ENCODE assay signal across 18 cellular contexts in the genomic region with DNA sequence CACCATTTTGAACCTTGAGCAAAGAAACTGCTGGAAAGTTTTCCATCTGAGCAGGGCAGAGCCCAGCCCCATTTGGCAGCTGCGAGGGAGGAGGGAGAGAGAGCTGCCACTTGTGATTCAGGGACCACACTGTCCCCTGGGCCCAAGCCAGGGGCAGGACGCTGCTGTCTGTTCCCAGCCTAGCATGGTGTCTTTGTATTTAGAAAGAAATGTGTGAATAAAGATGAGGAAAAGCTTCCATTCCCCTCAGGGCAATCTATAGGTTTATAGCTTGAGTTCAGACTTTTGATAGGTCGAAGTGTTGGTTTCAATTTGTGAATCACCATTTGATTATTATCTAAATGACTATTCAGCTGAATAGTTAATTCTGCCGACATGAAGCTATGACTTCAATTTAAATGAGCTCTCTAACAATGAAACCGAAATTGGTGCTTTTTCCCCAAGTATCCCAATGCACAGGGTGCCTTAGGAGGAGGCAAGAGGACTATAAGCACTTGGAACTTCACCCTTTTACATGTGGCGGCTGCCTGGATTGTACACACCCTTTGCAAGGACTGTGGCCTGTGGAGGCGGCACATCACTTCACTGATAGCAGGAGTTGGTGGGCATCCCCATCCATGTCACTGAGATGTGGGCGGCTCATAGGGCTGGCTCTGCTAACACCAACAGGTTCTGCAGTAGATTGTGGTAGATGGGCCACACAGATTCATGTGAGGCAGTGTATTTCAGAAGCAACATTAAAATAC.
DNase-seq lines count a peak whose midpoint lies in the region; ATAC-seq and TF ChIP-seq lines count a peak whose summit lies in the region.
"Had no signal": no experiment of that assay in that cellular context is flagged by ENCODE, and none has a peak within 500 bp of the region (broad histone marks: within the 10 kb centered on the region; RNA-seq: fewer than 3 reads in every experiment).

No MANE protein-coding gene starts in this region.

- H3K27me3 Mint-ChIP-seq in activated CD4-positive, alpha-beta T cell treated with anti-CD3 and anti-CD28 coated beads for 36 hours: no peaks in the 10 kb centered on the region
- H3K27me3 Mint-ChIP-seq in activated CD4-positive, alpha-beta T cell treated with anti-CD3 and anti-CD28 coated beads, Interleukin-2, amount 10 ng/mL, durations not matched to agents 24 days and 14 days: no peaks in the 10 kb centered on the region
- H3K27me3 Mint-ChIP-seq: CD4-positive, alpha-beta memory T cell; naive B cell had no signal

- no peaks in the 10 kb centered on the region for H3K79me2 ChIP-seq in mammary epithelial cell (ENCODE audit: insufficient read depth, low read length)

- no peak overlapping the region for H2AFZ ChIP-seq in mammary epithelial cell (ENCODE audit: low read depth, low read length)

- dilution Hi-C loops in mammary epithelial cell (cut with HindIII; ENCODE audit: low sequenced_read_pairs): loop anchor here (5.0 kb wide), 1 partner anchor 56 kb away; no protein-coding TSS in a partner anchor

- H3K4me2 ChIP-seq in mammary epithelial cell (ENCODE audit: insufficient read depth, low read depth, low read length): no peak overlapping the region

- peaks cover 8% of the 10 kb centered on the region for H3K36me3 Mint-ChIP-seq in activated CD4-positive, alpha-beta T cell treated with anti-CD3 and anti-CD28 coated beads for 36 hours (ENCODE audit: low read depth)
- no peaks in the 10 kb centered on the region for H3K36me3 Mint-ChIP-seq in activated CD4-positive, alpha-beta T cell treated with anti-CD3 and anti-CD28 coated beads, Interleukin-2, amount 10 ng/mL, durations not matched to agents 24 days and 14 days (ENCODE audit: low read depth)

- POLR2A ChIA-PET in activated CD4-positive, alpha-beta T cell treated with anti-CD3 and anti-CD28 coated beads for 36 hours (lab: Charles Lee): no interaction called here
- POLR2A ChIA-PET in A673 (lab: Charles Lee; ENCODE audit: low non-redundant PET): interaction anchor here (0.6 kb wide), 1 partner anchor 16 kb away, joined by 3 read pairs; no protein-coding TSS in a partner anchor

- H3K27ac ChIP-seq in A673 (ENCODE audit: low read depth, low read length, poor library complexity, severe bottlenecking): no peak overlapping the region
- H3K27ac ChIP-seq in cingulate gyrus (ENCODE audit: low read depth, low read length): peak overlapping the region; percentile 85
- no peak overlapping the region for H3K27ac ChIP-seq in mammary epithelial cell (ENCODE audit: insufficient read depth, low read depth, low read length)
- H3K27ac ChIP-seq: epithelial cell of prostate, SJSA1 had no signal

- intact Hi-C loops in activated CD4-positive, alpha-beta T cell treated with anti-CD3 and anti-CD28 coated beads for 36 hours (cut with DNase I, micrococcal nuclease): no loop called here
- intact Hi-C loops in activated CD4-positive, alpha-beta T cell treated with anti-CD3 and anti-CD28 coated beads, Interleukin-2, amount 10 ng/mL, durations not matched to agents 24 days and 14 days (cut with micrococcal nuclease): no loop called here
- intact Hi-C loops in A673 (cut with micrococcal nuclease; ENCODE audit: unreplicated experiment) (no loop called here), mammary epithelial cell (cut with micrococcal nuclease) (no loop called here)

- H3K4me3 Mint-ChIP-seq in activated CD4-positive, alpha-beta T cell treated with anti-CD3 and anti-CD28 coated beads for 36 hours: no peak overlapping the region
- H3K4me3 Mint-ChIP-seq in activated CD4-positive, alpha-beta T cell treated with anti-CD3 and anti-CD28 coated beads, Interleukin-2, amount 10 ng/mL, durations not matched to agents 24 days and 14 days: no peak overlapping the region
- H3K4me3 Mint-ChIP-seq: CD4-positive, alpha-beta memory T cell had no signal

- no peaks in the 10 kb centered on the region for H3K27me3 ChIP-seq in A673 (replicated peaks; ENCODE audit: insufficient read depth, low read depth, low read length, poor library complexity)
- H3K27me3 ChIP-seq in mammary epithelial cell (ENCODE audit: insufficient read depth, low read length): no peaks in the 10 kb centered on the region
- H3K27me3 ChIP-seq: SJSA1 had no signal

- H3K4me1 Mint-ChIP-seq in activated CD4-positive, alpha-beta T cell treated with anti-CD3 and anti-CD28 coated beads for 36 hours: peaks cover 42% of the 10 kb centered on the region
- H3K4me1 Mint-ChIP-seq in activated CD4-positive, alpha-beta T cell treated with anti-CD3 and anti-CD28 coated beads, Interleukin-2, amount 10 ng/mL, durations not matched to agents 24 days and 14 days: peaks cover 10% of the 10 kb centered on the region

- ATAC-seq in activated CD4-positive, alpha-beta T cell treated with anti-CD3 and anti-CD28 coated beads for 36 hours: peak; percentile 59
- no peak for ATAC-seq in GM19395 (IDR thresholded peaks at IDR 0.05; ENCODE audit: unreplicated experiment)

- H3K9me3 ChIP-seq in A673 (ENCODE audit: low read depth, low read length, poor library complexity, severe bottlenecking) (no peaks in the 10 kb centered on the region), mammary epithelial cell (replicated peaks; ENCODE audit: insufficient read depth, low read length) (no peaks in the 10 kb centered on the region)
- H3K9me3 ChIP-seq: SJSA1 had no signal

- H3K4me3 ChIP-seq in A673 (ENCODE audit: low read depth, low read length, poor library complexity, severe bottlenecking): no peak overlapping the region
- H3K4me3 ChIP-seq in mammary epithelial cell (replicated peaks in 1 of 3; ENCODE audit: insufficient read depth in 1 of 3, low read depth in 2 of 3, low read length in 3 of 3): no peak overlapping the region
- H3K4me3 ChIP-seq: SJSA1 had no signal

- peak overlapping the region; percentile 68 for H3K27ac Mint-ChIP-seq in activated CD4-positive, alpha-beta T cell treated with anti-CD3 and anti-CD28 coated beads for 36 hours
- H3K27ac Mint-ChIP-seq in activated CD4-positive, alpha-beta T cell treated with anti-CD3 and anti-CD28 coated beads, Interleukin-2, amount 10 ng/mL, durations not matched to agents 24 days and 14 days: no peak overlapping the region
- H3K27ac Mint-ChIP-seq: CD4-positive, alpha-beta memory T cell had no signal

- H3K36me3 ChIP-seq in A673 (ENCODE audit: insufficient read depth, low read length, poor library complexity, severe bottlenecking): no peaks in the 10 kb centered on the region
- no peaks in the 10 kb centered on the region for H3K36me3 ChIP-seq in mammary epithelial cell (ENCODE audit: insufficient read depth, low read length)
- H3K36me3 ChIP-seq: SJSA1 had no signal

- no peak for TF ChIP-seq CTCF in A673 (conservative IDR thresholded peaks at IDR 0.05; ENCODE audit: low read depth, low read length)
- TF ChIP-seq CTCF in mammary epithelial cell (conservative IDR thresholded peaks at IDR 0.05 in 1 of 2, IDR thresholded peaks at IDR 0.05 in 1 of 2; ENCODE audit: extremely low read depth in 1 of 2, insufficient read depth in 1 of 2, low read depth in 1 of 2, low read length in 2 of 2): no peak

- H4K20me1 ChIP-seq in mammary epithelial cell (ENCODE audit: insufficient read depth, low read length): no peaks in the 10 kb centered on the region

- no peak overlapping the region for H3K9ac ChIP-seq in mammary epithelial cell (ENCODE audit: insufficient read depth, low read length)

- no TSS peak for BruUV-seq in A673 (replicated peaks; lab: Mats Ljungman, UMichigan)
- BruUV-seq in mammary epithelial cell (replicated peaks; lab: Mats Ljungman, UMichigan): no TSS peak

- CTCF ChIA-PET in activated CD4-positive, alpha-beta T cell treated with anti-CD3 and anti-CD28 coated beads for 36 hours (lab: Charles Lee): interaction anchor here (0.7 to 1.0 kb wide), 4 partner anchors 11 to 366 kb away, joined by 3 to 4 read pairs (median 4); no protein-coding TSS in a partner anchor
- CTCF ChIA-PET in A673 (lab: Charles Lee): interaction anchor here (0.6 kb wide), 1 partner anchor 18 kb away, joined by 3 read pairs; no protein-coding TSS in a partner anchor
- CTCF ChIA-PET in mammary epithelial cell (lab: Charles Lee; ENCODE audit: low non-redundant PET): no interaction called here

- DNase-seq in activated CD4-positive, alpha-beta T cell treated with anti-CD3 and anti-CD28 coated beads for 36 hours: peak; percentile 42
- DNase-seq in activated CD4-positive, alpha-beta T cell treated with anti-CD3 and anti-CD28 coated beads, Interleukin-2, amount 10 ng/mL, durations not matched to agents 24 days and 14 days: no peak
- DNase-seq in A673 (ENCODE audit: low spot score): peak; percentile 83
- peak; percentile 32 for DNase-seq in putamen (ENCODE audit: low spot score)
- no peak for DNase-seq in mammary epithelial cell
- no peak for DNase-seq in epidermal melanocyte (ENCODE audit: insufficient read length, low spot score)
- DNase-seq: 8988T; activated CD4-positive, alpha-beta T cell treated with anti-CD3 and anti-CD28 coated beads, Interleukin-2, amount 50 U/mL, for 4 hours; CD4-positive, alpha-beta memory T cell; GOT3; naive B cell; NCI-H1694; NCI-H446 treated with DMSO at 0.1 percent for 48 hours; T1000 had no signal

- 64% methylated on average over 8 of the region's 8 CpGs for WGBS in mammary epithelial cell (ENCODE audit: low coverage, missing lambda C conversion rate)

- in situ Hi-C loops in mammary epithelial cell (cut with MboI; ENCODE audit: low sequenced_read_pairs in 2 of 2): no loop called here

- H3K4me1 ChIP-seq in A673 (ENCODE audit: insufficient read depth, low read length, poor library complexity, severe bottlenecking): peaks cover 45% of the 10 kb centered on the region
- H3K4me1 ChIP-seq in mammary epithelial cell (ENCODE audit: insufficient read depth, low read length): no peaks in the 10 kb centered on the region
- H3K4me1 ChIP-seq: SJSA1 had no signal

- no peaks in the 10 kb centered on the region for H3K9me3 Mint-ChIP-seq in activated CD4-positive, alpha-beta T cell treated with anti-CD3 and anti-CD28 coated beads for 36 hours (ENCODE audit: low read depth)
- H3K9me3 Mint-ChIP-seq in activated CD4-positive, alpha-beta T cell treated with anti-CD3 and anti-CD28 coated beads, Interleukin-2, amount 10 ng/mL, durations not matched to agents 24 days and 14 days: no peaks in the 10 kb centered on the region
- H3K9me3 Mint-ChIP-seq: CD4-positive, alpha-beta memory T cell; naive B cell had no signal

Comparison
In these comparisons a context has a peak if more than half of its experiments do, and no peak if none do; other contexts are left out.
1. DNase-seq: peak in activated CD4-positive, alpha-beta T cell treated with anti-CD3 and anti-CD28 coated beads for 36 hours (single experiment), A673 (single experiment) and putamen (single experiment); none in activated CD4-positive, alpha-beta T cell treated with anti-CD3 and anti-CD28 coated beads, Interleukin-2, amount 10 ng/mL, durations not matched to agents 24 days and 14 days (single experiment), mammary epithelial cell (single experiment) and epidermal melanocyte (single experiment).